In genomic region chr10:24465899-24466615, GRCh38 we compare ENCODE assay signal across 8 cellular contexts.
DNase-seq lines count a peak whose midpoint lies in the region; ATAC-seq, FAIRE-seq and TF ChIP-seq lines count a peak whose summit lies in the region.

No MANE protein-coding gene starts in this region.

- 48 to 63% methylated on average over 13 of the region's 13 CpGs for WGBS in lung, 2 donors

- intact Hi-C loops in upper lobe of right lung (cut with DNase I) = no loop called here

- H3K36me3 ChIP-seq in lung (ENCODE audit: control insufficient read depth in 2 of 2, insufficient read depth in 2 of 2, low read length in 2 of 2) = no peaks in the 10 kb centered on the region
- H3K36me3 ChIP-seq in upper lobe of right lung = no peaks in the 10 kb centered on the region

- no peak overlapping the region for H3K4me3 ChIP-seq in lung
- H3K4me3 ChIP-seq in upper lobe of right lung = peak overlapping the region; percentile 38

- ATAC-seq in GM21717 (IDR thresholded peaks at IDR 0.05; ENCODE audit: unreplicated experiment) = peak; percentile 51
- peak; percentile 69 for ATAC-seq in lung (ENCODE audit: insufficient read depth, low FRiP score)
- ATAC-seq in upper lobe of right lung = peak; percentile 87

- H3K27ac ChIP-seq in lung (ENCODE audit: low read depth in 1 of 2, low read length in 1 of 2) = peak overlapping the region in 1 of 2 donors; percentile 75
- peak overlapping the region; percentile 79 for H3K27ac ChIP-seq in upper lobe of right lung

- no peaks in the 10 kb centered on the region for H3K9me3 ChIP-seq in lung (ENCODE audit: control insufficient read depth in 2 of 2, insufficient read depth in 1 of 2, low read length in 1 of 2)
- H3K9me3 ChIP-seq in upper lobe of right lung = no peaks in the 10 kb centered on the region

- TF ChIP-seq CTCF in lung (IDR thresholded peaks at IDR 0.05; ENCODE audit: control extremely low read depth, extremely low read depth) (no peak), upper lobe of right lung (IDR thresholded peaks at IDR 0.05) (no peak)

- H3K27me3 ChIP-seq in lung (ENCODE audit: control insufficient read depth, insufficient read depth) (no peaks in the 10 kb centered on the region), upper lobe of right lung (no peaks in the 10 kb centered on the region)

- DNase-seq in GM03348 (ENCODE audit: low spot score) = peak; percentile 81
- DNase-seq in MV-4-11 (lab: John Stamatoyannopoulos, UW) = peak; percentile 62
- DNase-seq in amniotic stem cell (lab: John Stamatoyannopoulos, UW) = peak; percentile 77
- DNase-seq in lung (ENCODE audit: low spot score) = peak; percentile 61
- DNase-seq in upper lobe of right lung = no peak
- DNase-seq in GF-D8 (lab: John Stamatoyannopoulos, UW) = no peak
- DNase-seq in frontal cortex (ENCODE audit: low spot score in 2 of 2) = no peak

- FAIRE-seq in frontal cortex (lab: Jason Lieb, UNC) = no peak

- H3K4me1 ChIP-seq in lung (ENCODE audit: control insufficient read depth in 2 of 2, insufficient read depth in 2 of 2, low read length in 2 of 2) = peaks cover 19 to 31% of the 10 kb centered on the region in 2 donors
- peaks cover 21% of the 10 kb centered on the region for H3K4me1 ChIP-seq in upper lobe of right lung

Comparison
In these comparisons a context has a peak if more than half of its experiments do, and no peak if none do; other contexts are left out.
1. DNase-seq: peak in GM03348 (single experiment), MV-4-11 (single experiment), amniotic stem cell (single experiment) and lung (single experiment); none in upper lobe of right lung (single experiment), GF-D8 (single experiment) and frontal cortex (0 of 2).
2. Peak in every context shown above with its lines, with median percentiles within 50 percentile points of each other: ATAC-seq.